Comparison of ENCODE assay signal across 2 cellular contexts in genomic region chr5:170503970-170504525, GRCh38.
TF ChIP-seq lines count a peak whose summit lies in the region.

TSS of gene KCNIP1 (plus strand) at chr5:170504020.

TF ChIP-seq in IMR-90, 13 proteins besides CTCF, POLR2A, EP300 and RAD21 (continued from another document):
- TF ChIP-seq FOS (IDR thresholded peaks at IDR 0.05; ENCODE audit: low read depth, low read length): no peak
- no peak for TF ChIP-seq RCOR1 (IDR thresholded peaks at IDR 0.05; ENCODE audit: insufficient replicate concordance, low read length)

TF ChIP-seq in endothelial cell of umbilical vein, 7 proteins besides CTCF, POLR2A, EP300 and RAD21 (continued from another document):
- TF ChIP-seq JUN (IDR thresholded peaks at IDR 0.05; ENCODE audit: borderline replicate concordance, insufficient read depth, insufficient read length, low read depth): no peak
